Comparison of ENCODE assay signal across 1 cellular context in the genomic region with DNA sequence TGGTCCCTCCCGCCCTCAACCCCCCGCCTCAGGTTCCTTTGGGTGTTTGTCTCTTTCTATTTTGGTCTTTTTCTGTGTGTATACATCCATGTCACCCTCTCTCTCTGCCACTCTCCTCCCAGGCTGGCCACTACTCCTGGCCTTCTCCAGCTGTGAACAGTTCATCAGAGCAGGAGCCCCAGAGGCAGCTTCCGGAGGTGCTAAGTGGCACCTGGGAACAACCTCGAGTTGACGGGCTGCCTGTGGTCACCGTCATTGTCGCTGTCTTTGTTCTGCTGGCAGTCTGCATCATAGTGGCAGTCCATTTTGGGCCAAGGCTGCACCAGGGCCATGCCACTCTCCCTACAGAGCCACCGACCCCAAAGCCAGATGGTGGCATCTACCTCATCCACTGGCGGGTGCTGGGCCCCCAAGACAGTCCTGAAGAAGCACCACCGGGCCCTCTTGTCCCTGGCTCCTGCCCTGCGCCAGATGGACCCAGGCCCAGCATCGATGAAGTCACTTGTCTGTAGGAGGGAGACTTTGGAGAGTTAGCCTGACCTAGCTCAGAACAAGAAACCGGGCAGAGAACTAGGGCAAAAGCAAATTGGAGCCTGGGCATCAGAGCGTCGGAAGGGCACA.
TF ChIP-seq lines count a peak whose summit lies in the region.

No MANE protein-coding gene starts in this region.

TF ChIP-seq in IMR-90, 13 proteins besides CTCF, POLR2A, EP300 and RAD21:
- TF ChIP-seq MAFK (IDR thresholded peaks at IDR 0.05; ENCODE audit: low read depth, low read length) (no peak), BHLHE40 (IDR thresholded peaks at IDR 0.05; ENCODE audit: low read depth, low read length) (no peak), MXI1 (IDR thresholded peaks at IDR 0.05; ENCODE audit: borderline replicate concordance, low read depth, low read length) (no peak)
- TF ChIP-seq, protein P1, sequence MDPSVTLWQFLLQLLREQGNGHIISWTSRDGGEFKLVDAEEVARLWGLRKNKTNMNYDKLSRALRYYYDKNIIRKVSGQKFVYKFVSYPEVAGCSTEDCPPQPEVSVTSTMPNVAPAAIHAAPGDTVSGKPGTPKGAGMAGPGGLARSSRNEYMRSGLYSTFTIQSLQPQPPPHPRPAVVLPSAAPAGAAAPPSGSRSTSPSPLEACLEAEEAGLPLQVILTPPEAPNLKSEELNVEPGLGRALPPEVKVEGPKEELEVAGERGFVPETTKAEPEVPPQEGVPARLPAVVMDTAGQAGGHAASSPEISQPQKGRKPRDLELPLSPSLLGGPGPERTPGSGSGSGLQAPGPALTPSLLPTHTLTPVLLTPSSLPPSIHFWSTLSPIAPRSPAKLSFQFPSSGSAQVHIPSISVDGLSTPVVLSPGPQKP (IDR thresholded peaks at IDR 0.05; ENCODE audit: borderline replicate concordance, low read depth, low read length): no peak
